In the genomic region with DNA sequence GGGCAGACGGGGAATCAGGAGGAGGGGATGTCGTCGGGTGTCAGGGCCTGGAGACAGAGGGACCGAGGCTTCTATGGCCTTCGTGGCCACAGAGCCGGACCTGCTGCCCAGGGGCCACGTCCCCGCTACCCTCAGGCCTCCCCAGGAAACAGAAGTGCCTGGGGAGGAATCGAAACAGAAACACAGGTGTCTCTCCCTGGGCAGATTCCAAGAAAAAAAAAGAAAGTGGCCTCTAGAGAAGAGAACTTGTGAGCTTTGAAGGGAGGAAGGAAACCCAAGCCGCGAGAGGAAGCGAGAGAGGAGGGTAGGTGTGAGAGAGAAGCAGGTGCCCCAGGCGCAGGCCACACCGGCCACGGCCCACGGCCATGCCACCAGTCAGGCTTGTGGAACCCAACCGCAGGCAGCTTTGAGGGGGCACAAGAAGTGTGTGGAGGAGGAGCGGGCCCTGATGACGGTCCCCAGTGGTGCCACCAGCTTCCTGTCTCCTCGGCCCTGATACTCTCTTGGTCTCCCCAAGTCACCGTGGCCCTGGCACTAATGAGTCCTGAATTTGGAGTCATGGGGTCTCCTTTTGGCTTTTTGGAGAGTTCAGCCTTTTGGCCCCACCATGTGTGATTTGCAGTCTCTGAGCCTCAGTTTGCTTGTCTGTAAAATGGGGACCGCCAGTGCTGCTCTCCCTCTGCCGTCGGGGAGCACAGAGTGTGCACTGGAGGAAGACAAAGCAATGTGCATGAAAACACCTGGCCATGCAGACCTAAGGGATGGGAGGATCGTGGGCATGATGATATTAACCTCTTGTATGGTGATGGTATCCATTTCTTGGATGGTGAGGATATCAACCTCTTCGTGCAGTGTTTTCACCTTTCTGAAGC, we compare ENCODE assay signal across 8 cellular contexts.
DNase-seq lines count a peak whose midpoint lies in the region; ATAC-seq and TF ChIP-seq lines count a peak whose summit lies in the region.

No MANE protein-coding gene starts in this region.

- DNase-seq in DND-41 (peak; percentile 98), T-helper 22 cell (ENCODE audit: low read depth) (peak; percentile 13), foreskin melanocyte (no peak), COLO668 (lab: John Stamatoyannopoulos, UW; ENCODE audit: unreplicated experiment) (no peak), NCI-H82 treated with DMSO at 0.1 percent for 48 hours (lab: John Stamatoyannopoulos, UW; ENCODE audit: unreplicated experiment) (no peak)
- DNase-seq in activated gamma-delta T cell treated with anti-CD3 and anti-CD28 coated beads, Interleukin-2, amount 50 U/mL, for 16 hours (ENCODE audit: low read depth) = peak; percentile 40
- DNase-seq in stimulated activated CD4-positive, alpha-beta T cell treated with anti-CD3 and anti-CD28 coated beads, Interleukin-2, amount 100 ng/mL, for 24 hours = peak; percentile 45 to 64

- TF ChIP-seq CTCF in DND-41 (IDR thresholded peaks at IDR 0.05; ENCODE audit: borderline replicate concordance, extremely low read depth, low read length, poor library complexity, severe bottlenecking) = peak; percentile 19

- peak overlapping the region in 1 of 2 experiments; percentile 35; a peak in 2 of 4 replicates for H3K4me3 ChIP-seq in DND-41 (ENCODE audit: low read depth in 1 of 2, low read length in 2 of 2)

- H3K27me3 ChIP-seq in DND-41 (ENCODE audit: insufficient read depth, low read length, poor library complexity) = no peaks in the 10 kb centered on the region

- ATAC-seq in DND-41 (ENCODE audit: insufficient read depth, low read depth) (peak; percentile 88), GM18505 (IDR thresholded peaks at IDR 0.05; ENCODE audit: unreplicated experiment) (no peak)

- TF ChIP-seq POLR2A in GM18505 (IDR thresholded peaks at IDR 0.05; ENCODE audit: borderline replicate concordance, extremely low read depth, insufficient read depth, insufficient read length) = no peak

- H3K36me3 ChIP-seq in DND-41 (ENCODE audit: insufficient read depth, low read length) = no peaks in the 10 kb centered on the region

- no peaks in the 10 kb centered on the region for H4K20me1 ChIP-seq in DND-41 (ENCODE audit: insufficient read depth, low read length)

- H3K4me1 ChIP-seq in DND-41 (ENCODE audit: insufficient read depth, low read length) = peaks cover 60% of the 10 kb centered on the region

- H3K9me3 ChIP-seq in DND-41 (ENCODE audit: insufficient read depth, low read length, severe bottlenecking) = no peaks in the 10 kb centered on the region

- peak overlapping the region; percentile 86 for H3K27ac ChIP-seq in DND-41 (ENCODE audit: low read length)

- H3K79me2 ChIP-seq in DND-41 (ENCODE audit: insufficient read depth, low read length) = no peaks in the 10 kb centered on the region

- H2AFZ ChIP-seq in DND-41 (ENCODE audit: low read depth, low read length) = peak overlapping the region; percentile 3; the same call in 1 of the 2 replicates

- peak overlapping the region; percentile 60 for H3K4me2 ChIP-seq in DND-41 (ENCODE audit: insufficient read depth, low read length)

- H3K9ac ChIP-seq in DND-41 (ENCODE audit: low read depth, low read length) = peak overlapping the region; percentile 52

Comparison
In these comparisons a context has a peak if more than half of its experiments do, and no peak if none do; other contexts are left out.
1. DNase-seq: peak in DND-41 (single experiment), T-helper 22 cell (single experiment), activated gamma-delta T cell treated with anti-CD3 and anti-CD28 coated beads, Interleukin-2, amount 50 U/mL, for 16 hours (single experiment) and stimulated activated CD4-positive, alpha-beta T cell treated with anti-CD3 and anti-CD28 coated beads, Interleukin-2, amount 100 ng/mL, for 24 hours (2 of 2); none in foreskin melanocyte (single experiment), COLO668 (single experiment) and NCI-H82 treated with DMSO at 0.1 percent for 48 hours (single experiment).